In the genomic region with DNA sequence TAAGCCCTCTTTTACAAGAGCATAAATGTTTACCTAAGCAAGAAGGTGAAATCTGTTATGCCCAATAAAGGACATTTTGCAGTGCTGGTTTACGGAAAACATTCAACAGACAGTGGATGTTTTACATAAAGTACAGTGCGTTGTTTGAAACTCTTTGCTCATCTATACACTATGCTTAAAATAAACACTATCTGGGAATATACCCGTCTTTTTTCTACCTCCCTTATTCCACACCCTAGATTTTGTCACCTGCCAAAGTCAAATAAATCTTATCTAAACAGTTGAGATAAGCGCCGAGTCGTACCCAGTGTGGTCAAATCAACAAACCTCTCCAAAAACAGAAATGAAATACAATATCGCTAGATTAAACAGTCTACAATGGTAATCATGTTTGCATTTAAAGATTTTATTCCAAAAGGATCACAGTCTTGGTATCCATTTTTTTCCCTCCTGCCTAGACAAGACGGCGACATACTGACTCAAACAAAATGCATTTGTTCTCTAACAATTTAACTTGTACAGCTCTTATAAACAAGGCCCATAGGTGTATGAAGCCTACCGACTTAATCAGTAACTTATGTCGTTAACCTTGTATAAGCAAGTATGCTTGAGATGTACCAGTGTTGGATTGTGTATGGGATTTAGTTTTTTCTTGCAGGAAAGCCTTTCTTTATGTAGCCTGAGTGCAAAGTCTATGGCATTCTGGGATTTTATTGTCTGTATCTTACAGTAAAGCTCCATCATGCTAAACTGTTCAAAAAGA, we compare ENCODE assay signal across 25 cellular contexts.
DNase-seq lines count a peak whose midpoint lies in the region; ATAC-seq and TF ChIP-seq lines count a peak whose summit lies in the region.
"Had no signal": no experiment of that assay in that cellular context is flagged by ENCODE, and none has a peak within 500 bp of the region (broad histone marks: within the 10 kb centered on the region; RNA-seq: fewer than 3 reads in every experiment).

No MANE protein-coding gene starts in this region.

- DNase-seq in DMS153 treated with DMSO at 0.1 percent for 48 hours (lab: John Stamatoyannopoulos, UW; ENCODE audit: unreplicated experiment) (peak; percentile 4), HFFc6 (no peak), aorta (no peak)
- no peak for DNase-seq in activated effector memory CD4-positive, alpha-beta T cell treated with anti-CD3 and anti-CD28 coated beads, Interleukin-2, amount 50 U/mL, for 16 hours
- DNase-seq in activated T-cell treated with anti-CD3 and anti-CD28 coated beads, Interleukin-2, amount 50 U/mL, for 72 hours = no peak
- DNase-seq: activated CD4-positive, alpha-beta T cell treated with anti-CD3 and anti-CD28 coated beads, Interleukin-2, amount 50 U/mL, for 1 hour; activated naive CD4-positive, alpha-beta T cell; activated T-cell treated with anti-CD3 and anti-CD28 coated beads, Interleukin-2, amount 50 U/mL, for 4 hours; kidney; NCI-H2171; NCI-H524 treated with DMSO at 0.1 percent for 48 hours; Peyer's patch; right lobe of liver; stimulated activated CD4-positive, alpha-beta T cell treated with anti-CD3 and anti-CD28 coated beads, Interleukin-4, amount 100 ng/mL, for 24 hours; substantia nigra; upper lobe of right lung had no signal

- peak overlapping the region; percentile 46 for H3K4me3 ChIP-seq in endocrine pancreas (ENCODE audit: control insufficient read depth, insufficient read depth, low read length)
- H3K4me3 ChIP-seq in rectal smooth muscle tissue (ENCODE audit: low read length) = no peak overlapping the region
- no peak overlapping the region for H3K4me3 ChIP-seq in aorta (ENCODE audit: low read length in 2 of 2)
- H3K4me3 ChIP-seq: lung, Peyer's patch, right lobe of liver, upper lobe of right lung had no signal

- 0 out of 2 replicates have a peak overlapping the region, but pooled peaks have one; percentile 27 for H3K27ac Mint-ChIP-seq in HFFc6
- H3K27ac Mint-ChIP-seq in activated T-cell treated with anti-CD3 and anti-CD28 coated beads, Interleukin-2, amount 50 U/mL, for 72 hours = no peak overlapping the region
- H3K27ac Mint-ChIP-seq: brain; CD14-positive monocyte; stimulated activated effector memory CD8-positive, alpha-beta T cell treated with anti-CD3 and anti-CD28 coated beads, Interleukin-12 subunit alpha, Interleukin-12 subunit beta, amount 100 ng/mL, for 72 hours; WTC11 had no signal

- H3K36me3 Mint-ChIP-seq in HFFc6 (ENCODE audit: low read depth) = peaks cover 68% of the 10 kb centered on the region
- no peaks in the 10 kb centered on the region for H3K36me3 Mint-ChIP-seq in activated T-cell treated with anti-CD3 and anti-CD28 coated beads, Interleukin-2, amount 50 U/mL, for 72 hours (ENCODE audit: insufficient read depth in 2 of 2)
- H3K36me3 Mint-ChIP-seq: CD14-positive monocyte; stimulated activated effector memory CD8-positive, alpha-beta T cell treated with anti-CD3 and anti-CD28 coated beads, Interleukin-12 subunit alpha, Interleukin-12 subunit beta, amount 100 ng/mL, for 72 hours; WTC11 had no signal

- H3K4me1 ChIP-seq in endocrine pancreas (ENCODE audit: control insufficient read depth, insufficient read depth, low read length) (peaks cover 13% of the 10 kb centered on the region), rectal smooth muscle tissue (ENCODE audit: control insufficient read depth, insufficient read depth, low read length) (peaks cover 3% of the 10 kb centered on the region), aorta (ENCODE audit: control insufficient read depth in 1 of 2, insufficient read depth in 2 of 2, low read length in 2 of 2) (no peaks in the 10 kb centered on the region)
- H3K4me1 ChIP-seq: parathyroid adenoma, Peyer's patch, right lobe of liver, upper lobe of right lung had no signal

- intact Hi-C loops in aorta (cut with DNase I) = no loop called here

- H3K27me3 ChIP-seq in endocrine pancreas (ENCODE audit: control insufficient read depth, insufficient read depth, low read length) = no peaks in the 10 kb centered on the region
- H3K27me3 ChIP-seq in rectal smooth muscle tissue (ENCODE audit: control insufficient read depth, insufficient read depth, low read length) = no peaks in the 10 kb centered on the region
- H3K27me3 ChIP-seq in aorta (ENCODE audit: control insufficient read depth in 1 of 2, insufficient read depth in 2 of 2, low read length in 1 of 2) = no peaks in the 10 kb centered on the region
- H3K27me3 ChIP-seq: Peyer's patch, right lobe of liver, upper lobe of right lung had no signal

- H3K9me3 ChIP-seq in endocrine pancreas (ENCODE audit: control insufficient read depth, low read length) = no peaks in the 10 kb centered on the region
- H3K9me3 ChIP-seq in aorta (ENCODE audit: control insufficient read depth, low read length) = peaks cover 1% of the 10 kb centered on the region
- H3K9me3 ChIP-seq: Peyer's patch, right lobe of liver, upper lobe of right lung had no signal

- H3K36me3 ChIP-seq in endocrine pancreas (ENCODE audit: control insufficient read depth, insufficient read depth, low read length) = no peaks in the 10 kb centered on the region
- H3K36me3 ChIP-seq in rectal smooth muscle tissue (ENCODE audit: control insufficient read depth, insufficient read depth, low read length) = no peaks in the 10 kb centered on the region
- no peaks in the 10 kb centered on the region for H3K36me3 ChIP-seq in aorta (ENCODE audit: control insufficient read depth in 1 of 2, insufficient read depth in 2 of 2, low read length in 1 of 2)
- H3K36me3 ChIP-seq: Peyer's patch, right lobe of liver, upper lobe of right lung had no signal

- peaks cover 85% of the 10 kb centered on the region for H3K4me1 Mint-ChIP-seq in HFFc6 (ENCODE audit: low read depth)
- no peaks in the 10 kb centered on the region for H3K4me1 Mint-ChIP-seq in activated T-cell treated with anti-CD3 and anti-CD28 coated beads, Interleukin-2, amount 50 U/mL, for 72 hours (ENCODE audit: low read depth)
- H3K4me1 Mint-ChIP-seq: brain; CD14-positive monocyte; stimulated activated effector memory CD8-positive, alpha-beta T cell treated with anti-CD3 and anti-CD28 coated beads, Interleukin-12 subunit alpha, Interleukin-12 subunit beta, amount 100 ng/mL, for 72 hours; WTC11 had no signal

- peak overlapping the region; percentile 63 for H3K27ac ChIP-seq in rectal smooth muscle tissue (ENCODE audit: low read depth, low read length)
- H3K27ac ChIP-seq in aorta (ENCODE audit: low read depth in 1 of 2, low read length in 2 of 2) = no peak overlapping the region
- H3K27ac ChIP-seq: epithelial cell of prostate, parathyroid adenoma, Peyer's patch, right lobe of liver, upper lobe of right lung had no signal

- peaks cover 4% of the 10 kb centered on the region; the same call in 1 of the 2 replicates for H3K9me3 Mint-ChIP-seq in HFFc6
- peaks cover under 1 to 5% of the 10 kb centered on the region in 2 donors for H3K9me3 Mint-ChIP-seq in activated T-cell treated with anti-CD3 and anti-CD28 coated beads, Interleukin-2, amount 50 U/mL, for 72 hours

- 65 to 67% methylated on average over 11 of the region's 11 CpGs for WGBS in aorta, 2 donors

- no peak for TF ChIP-seq CTCF in HFFc6 (IDR thresholded peaks at IDR 0.05)

- ATAC-seq in aorta (ENCODE audit: low FRiP score) = no peak
- ATAC-seq in activated T-cell treated with anti-CD3 and anti-CD28 coated beads, Interleukin-2, amount 50 U/mL, for 72 hours (replicated peaks in 1 of 2) = no peak
- ATAC-seq: activated T-cell treated with anti-CD3 and anti-CD28 coated beads, Interleukin-2, amount 50 U/mL, for 4 hours; right lobe of liver; stimulated activated effector memory CD8-positive, alpha-beta T cell treated with anti-CD3 and anti-CD28 coated beads, Interleukin-12 subunit alpha, Interleukin-12 subunit beta, amount 100 ng/mL, for 72 hours; upper lobe of right lung; WTC11 had no signal

- H3K9ac ChIP-seq in endocrine pancreas (ENCODE audit: control insufficient read depth, insufficient read depth, low read length) (no peak overlapping the region), rectal smooth muscle tissue (ENCODE audit: low read length) (no peak overlapping the region)
- H3K9ac ChIP-seq: parathyroid adenoma had no signal

- no peak overlapping the region for H3K4me3 Mint-ChIP-seq in HFFc6
- H3K4me3 Mint-ChIP-seq in activated T-cell treated with anti-CD3 and anti-CD28 coated beads, Interleukin-2, amount 50 U/mL, for 72 hours = no peak overlapping the region
- H3K4me3 Mint-ChIP-seq: activated T-cell treated with anti-CD3 and anti-CD28 coated beads, Interleukin-2, amount 50 U/mL, for 4 hours; brain; CD14-positive monocyte; stimulated activated effector memory CD8-positive, alpha-beta T cell treated with anti-CD3 and anti-CD28 coated beads, Interleukin-12 subunit alpha, Interleukin-12 subunit beta, amount 100 ng/mL, for 72 hours; WTC11 had no signal

- H3K27me3 Mint-ChIP-seq in HFFc6 (ENCODE audit: insufficient read depth) = peaks cover 11% of the 10 kb centered on the region
- no peaks in the 10 kb centered on the region for H3K27me3 Mint-ChIP-seq in activated T-cell treated with anti-CD3 and anti-CD28 coated beads, Interleukin-2, amount 50 U/mL, for 72 hours (ENCODE audit: low read depth)
- H3K27me3 Mint-ChIP-seq: brain had no signal
